9 cellular contexts compared by ENCODE assay signal in genomic region chr5:98594098-98594497, GRCh38.
"Had no signal": no experiment of that assay in that cellular context is flagged by ENCODE, and none has a peak within 500 bp of the region (broad histone marks: within the 10 kb centered on the region; RNA-seq: fewer than 3 reads in every experiment).

No MANE protein-coding gene starts in this region.

- H3K9me3 ChIP-seq: HAP-1 had no signal

- H3K4me1 ChIP-seq: HAP-1 had no signal

- H3K4me3 ChIP-seq: GM23248, GM23338, HAP-1 had no signal

- H3K9me3 Mint-ChIP-seq: GM23338 had no signal

- H3K27ac ChIP-seq: GM23248 had no signal

- H3K36me3 ChIP-seq: HAP-1 had no signal

- H3K4me1 Mint-ChIP-seq: GM23338, H9 had no signal

- DNase-seq: GM23248, GOT3, H7, H9, HCEC 1CT, HFFc6 had no signal

- ATAC-seq: GM23338, HCT116 had no signal

- H3K27ac Mint-ChIP-seq: GM23338, H9, HFFc6 had no signal

- H3K4me3 Mint-ChIP-seq: GM23338, H9, HFFc6 had no signal

- H3K9ac ChIP-seq: GM23248 had no signal
